8 cellular contexts compared by ENCODE assay signal in the genomic region with DNA sequence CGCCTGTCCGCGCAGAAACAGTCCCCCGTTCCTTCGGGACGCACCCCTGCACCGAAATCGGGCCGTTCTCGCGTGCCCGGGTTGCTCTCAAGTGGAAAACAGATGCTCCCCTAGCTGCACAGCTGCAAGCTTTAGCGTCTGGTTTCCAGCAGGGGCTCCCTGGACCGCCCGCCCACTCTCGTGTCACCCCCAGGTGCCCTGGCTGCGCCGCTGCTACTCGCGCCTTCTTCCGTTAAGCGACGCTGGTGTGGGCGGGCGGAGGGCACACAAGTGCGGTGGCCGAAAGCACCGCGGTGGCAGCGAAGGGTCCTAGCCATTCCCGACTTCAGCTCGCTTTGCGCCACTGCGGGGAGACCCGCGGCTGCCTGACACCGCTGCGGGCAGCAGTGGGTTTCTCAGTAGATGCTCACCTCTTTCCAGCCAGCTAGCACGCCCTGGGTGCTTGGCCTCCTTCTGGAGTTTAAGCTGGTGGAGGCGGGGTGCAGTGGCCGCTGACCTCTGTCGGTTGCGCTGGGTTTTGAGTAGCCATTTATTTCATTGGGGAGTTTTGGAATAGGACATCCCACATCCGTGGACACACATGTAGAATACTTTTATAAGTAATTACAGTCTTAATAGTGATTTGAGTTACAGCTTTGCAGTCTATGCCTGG. TPM values are rescaled to one million over a fixed set of nuclear protein-coding genes. Genes with fewer than 3 reads are reported as not detected.
DNase-seq lines count a peak whose midpoint lies in the region; TF ChIP-seq lines count a peak whose summit lies in the region.

No MANE protein-coding gene starts in this region.

- DNase-seq in GM10266 (ENCODE audit: extremely low spot score): peak; percentile 56
- peak; percentile 56 for DNase-seq in H7
- peak; percentile 39 for DNase-seq in LoVo (ENCODE audit: low spot score)
- DNase-seq in T-helper 22 cell (ENCODE audit: low read depth): peak; percentile 54
- peak; percentile 69 for DNase-seq in astrocyte of the spinal cord (ENCODE audit: low read depth, low spot score)
- DNase-seq in iPS-NIHi11 (ENCODE audit: low spot score): peak; percentile 60
- DNase-seq in stimulated activated CD4-positive, alpha-beta T cell treated with anti-CD3 and anti-CD28 coated beads, Interleukin-12 subunit alpha, Interleukin-12 subunit beta, amount 100 ng/mL, for 4 hours: peak; percentile 65
- no peak for DNase-seq in foreskin melanocyte

- in situ Hi-C loops in astrocyte of the spinal cord (cut with HindIII; ENCODE audit: low sequenced_read_pairs): no loop called here

- H3K4me3 ChIP-seq in H7 (ENCODE audit: insufficient read depth, low read depth, low read length) (peak overlapping the region; percentile 91), astrocyte of the spinal cord (ENCODE audit: low read depth, low read length) (peak overlapping the region; percentile 86)

- no peaks in the 10 kb centered on the region for H3K27me3 ChIP-seq in H7 (ENCODE audit: control insufficient read depth, insufficient read depth, low read length)

- peak; percentile 9 for TF ChIP-seq CTCF in GM10266 (IDR thresholded peaks at IDR 0.05; ENCODE audit: control insufficient read depth, insufficient read depth, low read depth, missing control alignments)
- no peak for TF ChIP-seq CTCF in astrocyte of the spinal cord (IDR thresholded peaks at IDR 0.05; ENCODE audit: low read depth, low read length)

- no peaks in the 10 kb centered on the region for H3K36me3 ChIP-seq in H7 (replicated peaks; ENCODE audit: control insufficient read depth, insufficient read depth, low read length)

RNA-seq across cellular contexts. Expression of gene ZNF407, which starts 0.8 kb away (rescaled TPM):
- total RNA-seq in H7 (2014; rRNA removed; shearing (Covaris generic)): 2.9 and 4.0 TPM in 2 replicates
